17 cellular contexts compared by ENCODE assay signal in genomic region chr3:173249457-173249856, GRCh38.
DNase-seq lines count a peak whose midpoint lies in the region; ATAC-seq, FAIRE-seq and TF ChIP-seq lines count a peak whose summit lies in the region.
"Had no signal": no experiment of that assay in that cellular context is flagged by ENCODE, and none has a peak within 500 bp of the region (broad histone marks: within the 10 kb centered on the region; RNA-seq: fewer than 3 reads in every experiment).

No MANE protein-coding gene starts in this region.

- H3K9me3 ChIP-seq in BE2C (no peaks in the 10 kb centered on the region), GM12878 (replicated peaks; ENCODE audit: control insufficient read depth, insufficient read depth, low read length) (no peaks in the 10 kb centered on the region)

- H3K36me3 ChIP-seq in BE2C = no peaks in the 10 kb centered on the region
- H3K36me3 ChIP-seq in GM12878 (ENCODE audit: control insufficient read depth in 2 of 2, insufficient read depth in 2 of 2, low read length in 1 of 2) = no peaks in the 10 kb centered on the region

- H4K20me1 ChIP-seq in GM12878 (ENCODE audit: control insufficient read depth, insufficient read depth) = no peaks in the 10 kb centered on the region

- H3K4me3 ChIP-seq in BE2C (ENCODE audit: low read depth, low read length) = no peak overlapping the region
- H3K4me3 ChIP-seq in GM12878 = no peak overlapping the region

- ATAC-seq in HG02759 (IDR thresholded peaks at IDR 0.05; ENCODE audit: unreplicated experiment) = peak; percentile 42
- ATAC-seq in GM12878 = peak; percentile 56
- ATAC-seq in GM18861 (IDR thresholded peaks at IDR 0.05; ENCODE audit: unreplicated experiment) = no peak
- ATAC-seq: CD8-positive, alpha-beta T cell had no signal

- TF ChIP-seq EP300 in GM12878 (IDR thresholded peaks at IDR 0.05; ENCODE audit: borderline replicate concordance in 1 of 2, control insufficient read depth in 1 of 2, low read depth in 2 of 2, low read length in 2 of 2) = no peak

- BruUV-seq in GM12878 (replicated peaks; lab: Mats Ljungman, UMichigan) = no TSS peak

- SMC1A ChIA-PET in GM12878 (lab: Charles Lee; ENCODE audit: uncharacterized antibody, unreplicated experiment) = no interaction called here

- intact Hi-C loops in GM12878 (cut with micrococcal nuclease; ENCODE audit: unreplicated experiment) = no loop called here

- POLR2A ChIA-PET in GM12878 (lab: Charles Lee) = no interaction called here

- TF ChIP-seq RAD21 in GM12878 (IDR thresholded peaks at IDR 0.05; ENCODE audit: insufficient read depth, low read depth, low read length) = no peak

- no peaks in the 10 kb centered on the region for H3K79me2 ChIP-seq in GM12878 (ENCODE audit: control insufficient read depth, insufficient read depth, low read length)

- no peaks in the 10 kb centered on the region for H3K27me3 ChIP-seq in BE2C
- H3K27me3 ChIP-seq in GM12878 (replicated peaks in 1 of 2; ENCODE audit: control insufficient read depth in 2 of 2, insufficient read depth in 2 of 2, low read length in 1 of 2) = no peaks in the 10 kb centered on the region

- peak; percentile 13 for FAIRE-seq in GM12878 (lab: Jason Lieb, UNC)
- FAIRE-seq in HTR-8/SVneo (lab: Jason Lieb, UNC) = no peak

- no peak overlapping the region for H3K9ac ChIP-seq in GM12878 (ENCODE audit: control insufficient read depth, insufficient read depth, low read length)

- WGBS in GM12878 (ENCODE audit: insufficient coverage, insufficient replicate concordance, low lambda C conversion rate, missing lambda C conversion rate) = 5% methylated on average over 2 of the region's 2 CpGs

- TF ChIP-seq CTCF in BE2C (IDR thresholded peaks at IDR 0.05; ENCODE audit: low read depth, low read length) (peak; percentile 14), GM12873 (IDR thresholded peaks at IDR 0.05; ENCODE audit: insufficient read depth, low read depth, low read length, missing control alignments) (peak; percentile 34), GM12878 (IDR thresholded peaks at IDR 0.05 in 2 of 3, conservative IDR thresholded peaks at IDR 0.05 in 1 of 3; ENCODE audit: control insufficient read depth in 2 of 3, extremely low read depth in 1 of 3, insufficient read depth in 1 of 3, low read depth in 3 of 3, low read length in 3 of 3) (0 out of 6 replicates have a peak, but pooled peaks of 1 of the 3 experiments have one; percentile 10)

- TF ChIP-seq POLR2A in GM12878 (IDR thresholded peaks at IDR 0.05; ENCODE audit: low read depth, low read length) = no peak

- H3K4me2 ChIP-seq in GM12878 (ENCODE audit: control insufficient read depth, insufficient read depth) = no peak overlapping the region

- no peak overlapping the region for H3K27ac ChIP-seq in GM12878 (ENCODE audit: control insufficient read depth, insufficient read depth)
- H3K27ac ChIP-seq: HL-60 had no signal

- DNase-seq in BE2C = no peak
- DNase-seq in GM12878 (ENCODE audit: low read depth, low spot score) = no peak
- no peak for DNase-seq in NCI-H2171 (lab: John Stamatoyannopoulos, UW)
- DNase-seq in HTR-8/SVneo (ENCODE audit: insufficient read length, low spot score) = no peak
- DNase-seq: CD8-positive, alpha-beta T cell; GDM1; GOT3; NCI-H187; NCI-H345; NCI-H526; RPMI8226; SIG-M5; SW 1271 had no signal

- no peaks in the 10 kb centered on the region for H3K4me1 ChIP-seq in BE2C
- no peaks in the 10 kb centered on the region for H3K4me1 ChIP-seq in GM12878 (ENCODE audit: control insufficient read depth, insufficient read depth, low read length)

- RAD21 ChIA-PET in GM12878 (lab: Charles Lee; ENCODE audit: unreplicated experiment) = no interaction called here

- no peak overlapping the region for H2AFZ ChIP-seq in GM12878 (ENCODE audit: control insufficient read depth, low read depth, low read length)

- in situ Hi-C loops in GM12878 (cut with MboI) = no loop called here

- CTCF ChIA-PET in GM12878 (lab: Yijun Ruan, JAX) = no interaction called here

TF ChIP-seq in GM12878, 131 proteins besides CTCF, POLR2A, EP300 and RAD21:
- no peak for TF ChIP-seq SMARCA5 (IDR thresholded peaks at IDR 0.05)
- TF ChIP-seq, protein P1, sequence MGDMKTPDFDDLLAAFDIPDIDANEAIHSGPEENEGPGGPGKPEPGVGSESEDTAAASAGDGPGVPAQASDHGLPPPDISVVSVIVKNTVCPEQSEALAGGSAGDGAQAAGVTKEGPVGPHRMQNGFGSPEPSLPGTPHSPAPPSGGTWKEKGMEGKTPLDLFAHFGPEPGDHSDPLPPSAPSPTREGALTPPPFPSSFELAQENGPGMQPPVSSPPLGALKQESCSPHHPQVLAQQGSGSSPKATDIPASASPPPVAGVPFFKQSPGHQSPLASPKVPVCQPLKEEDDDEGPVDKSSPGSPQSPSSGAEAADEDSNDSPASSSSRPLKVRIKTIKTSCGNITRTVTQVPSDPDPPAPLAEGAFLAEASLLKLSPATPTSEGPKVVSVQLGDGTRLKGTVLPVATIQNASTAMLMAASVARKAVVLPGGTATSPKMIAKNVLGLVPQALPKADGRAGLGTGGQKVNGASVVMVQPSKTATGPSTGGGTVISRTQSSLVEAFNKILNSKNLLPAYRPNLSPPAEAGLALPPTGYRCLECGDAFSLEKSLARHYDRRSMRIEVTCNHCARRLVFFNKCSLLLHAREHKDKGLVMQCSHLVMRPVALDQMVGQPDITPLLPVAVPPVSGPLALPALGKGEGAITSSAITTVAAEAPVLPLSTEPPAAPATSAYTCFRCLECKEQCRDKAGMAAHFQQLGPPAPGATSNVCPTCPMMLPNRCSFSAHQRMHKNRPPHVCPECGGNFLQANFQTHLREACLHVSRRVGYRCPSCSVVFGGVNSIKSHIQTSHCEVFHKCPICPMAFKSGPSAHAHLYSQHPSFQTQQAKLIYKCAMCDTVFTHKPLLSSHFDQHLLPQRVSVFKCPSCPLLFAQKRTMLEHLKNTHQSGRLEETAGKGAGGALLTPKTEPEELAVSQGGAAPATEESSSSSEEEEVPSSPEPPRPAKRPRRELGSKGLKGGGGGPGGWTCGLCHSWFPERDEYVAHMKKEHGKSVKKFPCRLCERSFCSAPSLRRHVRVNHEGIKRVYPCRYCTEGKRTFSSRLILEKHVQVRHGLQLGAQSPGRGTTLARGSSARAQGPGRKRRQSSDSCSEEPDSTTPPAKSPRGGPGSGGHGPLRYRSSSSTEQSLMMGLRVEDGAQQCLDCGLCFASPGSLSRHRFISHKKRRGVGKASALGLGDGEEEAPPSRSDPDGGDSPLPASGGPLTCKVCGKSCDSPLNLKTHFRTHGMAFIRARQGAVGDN (IDR thresholded peaks at IDR 0.05) = no peak
